In the genomic region with DNA sequence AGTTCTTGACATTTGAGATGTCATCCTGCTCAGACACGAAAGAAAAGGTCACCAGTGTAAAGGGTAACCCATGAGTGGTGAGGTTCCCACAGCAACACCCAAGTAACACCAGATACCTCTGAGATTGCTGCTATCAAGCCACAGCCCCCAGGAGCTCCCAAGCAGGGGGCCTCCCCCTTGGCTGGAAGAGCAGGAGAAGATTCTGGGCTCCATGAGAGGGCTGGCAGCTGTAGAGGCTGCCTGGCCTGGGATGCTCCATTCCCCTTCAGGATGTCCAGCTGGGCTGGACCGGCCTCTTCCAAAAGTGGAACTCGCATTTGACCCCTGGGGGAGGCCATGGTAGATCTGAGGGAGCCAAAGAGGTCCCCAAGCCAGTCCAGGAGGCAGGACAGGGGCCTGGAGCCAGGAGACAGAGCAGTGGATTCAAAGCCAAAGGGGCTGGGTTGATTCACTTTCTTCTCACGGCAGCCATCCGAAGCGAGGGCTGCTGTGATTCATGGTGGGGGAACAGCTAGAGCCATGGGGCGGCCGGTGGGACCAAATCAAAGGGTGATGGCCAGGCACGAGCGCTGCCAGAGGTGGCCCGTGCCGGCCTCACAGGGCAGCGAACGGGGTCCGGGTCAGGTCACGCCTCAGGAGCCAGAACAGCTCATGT, we compare ENCODE assay signal across 20 cellular contexts.
A peak's percentile ranks its signal among the peaks of the same experiment; 100 is the strongest.
DNase-seq lines count a peak whose midpoint lies in the region; ATAC-seq and TF ChIP-seq lines count a peak whose summit lies in the region.
"Had no signal": no experiment of that assay in that cellular context is flagged by ENCODE, and none has a peak within 500 bp of the region (broad histone marks: within the 10 kb centered on the region; RNA-seq: fewer than 3 reads in every experiment).

No MANE protein-coding gene starts in this region.

- in situ Hi-C loops in gastrocnemius medialis (cut with MboI; ENCODE audit: low sequenced_read_pairs in 4 of 4), result no loop called here

- peaks cover 7% of the 10 kb centered on the region for H3K27me3 Mint-ChIP-seq in activated CD4-positive, alpha-beta T cell treated with anti-CD3 and anti-CD28 coated beads for 36 hours
- peaks cover 15% of the 10 kb centered on the region for H3K27me3 Mint-ChIP-seq in activated T-helper 2 cell treated with anti-CD3 and anti-CD28 coated beads, Interferon-gamma antibody, Interleukin-2, Interleukin-4, amounts not matched to agents 10 μg/mL and 5 μg/mL and 100 μg/mL, durations not matched to agents 14 hours and 24 hours and 36 hours (ENCODE audit: low read depth)

- CTCF ChIA-PET in activated CD4-positive, alpha-beta T cell treated with anti-CD3 and anti-CD28 coated beads for 36 hours (lab: Charles Lee), result interaction anchor here (0.8 kb wide), 1 partner anchor 65 kb away, joined by 3 read pairs; no protein-coding TSS in a partner anchor
- CTCF ChIA-PET in HEK293T (lab: Yijun Ruan, JAX), result no interaction called here

- peak; percentile 44 for DNase-seq in activated CD4-positive, alpha-beta T cell treated with anti-CD3 and anti-CD28 coated beads for 36 hours
- no peak for DNase-seq in activated CD4-positive, alpha-beta T cell treated with anti-CD3 and anti-CD28 coated beads, Interleukin-2, amount 50 U/mL, for 4 hours
- DNase-seq in GM03348 (ENCODE audit: low spot score), result peak; percentile 38
- DNase-seq in activated T-helper 2 cell treated with anti-CD3 and anti-CD28 coated beads, Interferon-gamma antibody, Interleukin-2, Interleukin-4, amounts not matched to agents 10 μg/mL and 5 μg/mL and 100 μg/mL, durations not matched to agents 14 hours and 24 hours and 36 hours (ENCODE audit: low spot score), result no peak
- peak; percentile 81 for DNase-seq in posterior vena cava (ENCODE audit: low spot score)
- DNase-seq in NCI-H187 (lab: John Stamatoyannopoulos, UW), result no peak
- no peak for DNase-seq in gastrocnemius medialis
- no peak for DNase-seq in HEK293T (ENCODE audit: extremely low spot score)
- DNase-seq: 8988T, activated B cell treated with CpG ODN at 0.5 μM for 24 hours, BE2C, mammary epithelial cell, NCI-H1105 treated with DMSO at 0.1 percent for 48 hours, SHP77, sigmoid colon, T-helper 2 cell had no signal

- intact Hi-C loops in activated CD4-positive, alpha-beta T cell treated with anti-CD3 and anti-CD28 coated beads for 36 hours (cut with DNase I, micrococcal nuclease), result no loop called here
- intact Hi-C loops in activated T-helper 2 cell treated with anti-CD3 and anti-CD28 coated beads, Interferon-gamma antibody, Interleukin-2, Interleukin-4, amounts not matched to agents 10 μg/mL and 5 μg/mL and 100 μg/mL, durations not matched to agents 14 hours and 24 hours and 36 hours (cut with micrococcal nuclease), result loop anchor here (1.0 to 5.0 kb wide), 6 partner anchors 22 to 274 kb away; a partner anchor contains a TSS
- intact Hi-C loops in posterior vena cava (cut with DNase I) (no loop called here), gastrocnemius medialis (cut with DNase I; ENCODE audit: low total_unique reads) (no loop called here)

- no peaks in the 10 kb centered on the region for H3K9me3 Mint-ChIP-seq in activated CD4-positive, alpha-beta T cell treated with anti-CD3 and anti-CD28 coated beads for 36 hours (ENCODE audit: low read depth)
- no peaks in the 10 kb centered on the region for H3K9me3 Mint-ChIP-seq in activated T-helper 2 cell treated with anti-CD3 and anti-CD28 coated beads, Interferon-gamma antibody, Interleukin-2, Interleukin-4, amounts not matched to agents 10 μg/mL and 5 μg/mL and 100 μg/mL, durations not matched to agents 14 hours and 24 hours and 36 hours
- H3K9me3 Mint-ChIP-seq: activated B cell treated with CpG ODN at 0.5 μM for 24 hours; activated naive CD4-positive, alpha-beta T cell treated with anti-CD3 and anti-CD28 coated beads, Interleukin-2, amount 10 ng/mL, durations not matched to agents 7 days and 5 days had no signal

- H3K27me3 ChIP-seq in gastrocnemius medialis, result no peaks in the 10 kb centered on the region
- H3K27me3 ChIP-seq: BE2C, sigmoid colon, stomach, uterus had no signal

- POLR2A ChIA-PET in activated CD4-positive, alpha-beta T cell treated with anti-CD3 and anti-CD28 coated beads for 36 hours (lab: Charles Lee), result interaction anchor here (0.8 to 2.2 kb wide), 3 partner anchors 43 to 105 kb away, joined by 3 to 8 read pairs (median 3); a partner anchor contains a TSS
- POLR2A ChIA-PET in HEK293T (lab: Yijun Ruan, JAX), result interaction anchor here (2.8 kb wide), 1 partner anchor 95 kb away, joined by 14 read pairs; a partner anchor contains a TSS

- ATAC-seq in activated CD4-positive, alpha-beta T cell treated with anti-CD3 and anti-CD28 coated beads for 36 hours, result peak; percentile 38
- no peak for ATAC-seq in gastrocnemius medialis

- no peak for TF ChIP-seq POLR2A in gastrocnemius medialis (IDR thresholded peaks at IDR 0.05)

- no peaks in the 10 kb centered on the region for H3K9me3 ChIP-seq in gastrocnemius medialis
- H3K9me3 ChIP-seq: BE2C, HAP-1, sigmoid colon, stomach, uterus had no signal

- peak overlapping the region; percentile 49 for H3K27ac Mint-ChIP-seq in activated CD4-positive, alpha-beta T cell treated with anti-CD3 and anti-CD28 coated beads for 36 hours
- peak overlapping the region; percentile 57 for H3K27ac Mint-ChIP-seq in activated T-helper 2 cell treated with anti-CD3 and anti-CD28 coated beads, Interferon-gamma antibody, Interleukin-2, Interleukin-4, amounts not matched to agents 10 μg/mL and 5 μg/mL and 100 μg/mL, durations not matched to agents 14 hours and 24 hours and 36 hours
- H3K27ac Mint-ChIP-seq: activated B cell treated with CpG ODN at 0.5 μM for 24 hours; activated naive CD4-positive, alpha-beta T cell treated with anti-CD3 and anti-CD28 coated beads, Interleukin-2, amount 10 ng/mL, durations not matched to agents 7 days and 5 days had no signal

- H3K4me3 Mint-ChIP-seq in activated CD4-positive, alpha-beta T cell treated with anti-CD3 and anti-CD28 coated beads for 36 hours, result no peak overlapping the region
- H3K4me3 Mint-ChIP-seq in activated T-helper 2 cell treated with anti-CD3 and anti-CD28 coated beads, Interferon-gamma antibody, Interleukin-2, Interleukin-4, amounts not matched to agents 10 μg/mL and 5 μg/mL and 100 μg/mL, durations not matched to agents 14 hours and 24 hours and 36 hours (ENCODE audit: low read depth), result peak overlapping the region; percentile 26
- H3K4me3 Mint-ChIP-seq: activated B cell treated with CpG ODN at 0.5 μM for 24 hours; activated naive CD4-positive, alpha-beta T cell treated with anti-CD3 and anti-CD28 coated beads, Interleukin-2, amount 10 ng/mL, durations not matched to agents 7 days and 5 days had no signal

- no peaks in the 10 kb centered on the region for H3K36me3 Mint-ChIP-seq in activated CD4-positive, alpha-beta T cell treated with anti-CD3 and anti-CD28 coated beads for 36 hours (ENCODE audit: low read depth)
- no peaks in the 10 kb centered on the region for H3K36me3 Mint-ChIP-seq in activated T-helper 2 cell treated with anti-CD3 and anti-CD28 coated beads, Interferon-gamma antibody, Interleukin-2, Interleukin-4, amounts not matched to agents 10 μg/mL and 5 μg/mL and 100 μg/mL, durations not matched to agents 14 hours and 24 hours and 36 hours (ENCODE audit: low read depth)
- H3K36me3 Mint-ChIP-seq: activated naive CD4-positive, alpha-beta T cell treated with anti-CD3 and anti-CD28 coated beads, Interleukin-2, amount 10 ng/mL, durations not matched to agents 7 days and 5 days had no signal

- no peak overlapping the region for H3K27ac ChIP-seq in gastrocnemius medialis
- H3K27ac ChIP-seq: sigmoid colon, stomach, uterus had no signal

- no peaks in the 10 kb centered on the region for H3K36me3 ChIP-seq in gastrocnemius medialis
- H3K36me3 ChIP-seq: BE2C, HAP-1, sigmoid colon, stomach, uterus had no signal

- peaks cover 41% of the 10 kb centered on the region for H3K4me1 Mint-ChIP-seq in activated CD4-positive, alpha-beta T cell treated with anti-CD3 and anti-CD28 coated beads for 36 hours
- peaks cover 52% of the 10 kb centered on the region for H3K4me1 Mint-ChIP-seq in activated T-helper 2 cell treated with anti-CD3 and anti-CD28 coated beads, Interferon-gamma antibody, Interleukin-2, Interleukin-4, amounts not matched to agents 10 μg/mL and 5 μg/mL and 100 μg/mL, durations not matched to agents 14 hours and 24 hours and 36 hours (ENCODE audit: low read depth)

- no peak for TF ChIP-seq CTCF in gastrocnemius medialis (IDR thresholded peaks at IDR 0.05 in 4 of 5, conservative IDR thresholded peaks at IDR 0.05 in 1 of 5)

- peaks cover 0 to 3% of the 10 kb centered on the region in 2 donors for H3K4me1 ChIP-seq in gastrocnemius medialis
- H3K4me1 ChIP-seq: BE2C, uterus had no signal

- no peak overlapping the region for H3K4me3 ChIP-seq in gastrocnemius medialis
- H3K4me3 ChIP-seq: HAP-1, sigmoid colon, stomach, uterus had no signal

TF ChIP-seq in HEK293T, 16 proteins besides CTCF, POLR2A, EP300 and RAD21:
- no peak for TF ChIP-seq ARNT (IDR thresholded peaks at IDR 0.05)
- TF ChIP-seq HDGF (IDR thresholded peaks at IDR 0.05; ENCODE audit: borderline replicate concordance), result no peak
- no peak for TF ChIP-seq ZNF384 (IDR thresholded peaks at IDR 0.05)
- no peak for TF ChIP-seq FOXM1 (IDR thresholded peaks at IDR 0.05; ENCODE audit: borderline replicate concordance)
- TF ChIP-seq FOXK2 (IDR thresholded peaks at IDR 0.05), result no peak
- no peak for TF ChIP-seq NFRKB (IDR thresholded peaks at IDR 0.05)
- no peak for TF ChIP-seq CTBP1 (IDR thresholded peaks at IDR 0.05; ENCODE audit: borderline replicate concordance)
- TF ChIP-seq FOXA1 (IDR thresholded peaks at IDR 0.05), result no peak
- no peak for TF ChIP-seq L3MBTL2 (conservative IDR thresholded peaks at IDR 0.05)
- TF ChIP-seq BHLHE40 (IDR thresholded peaks at IDR 0.05; ENCODE audit: borderline replicate concordance), result no peak
- no peak for TF ChIP-seq TARDBP (IDR thresholded peaks at IDR 0.05)
- TF ChIP-seq, protein P1, sequence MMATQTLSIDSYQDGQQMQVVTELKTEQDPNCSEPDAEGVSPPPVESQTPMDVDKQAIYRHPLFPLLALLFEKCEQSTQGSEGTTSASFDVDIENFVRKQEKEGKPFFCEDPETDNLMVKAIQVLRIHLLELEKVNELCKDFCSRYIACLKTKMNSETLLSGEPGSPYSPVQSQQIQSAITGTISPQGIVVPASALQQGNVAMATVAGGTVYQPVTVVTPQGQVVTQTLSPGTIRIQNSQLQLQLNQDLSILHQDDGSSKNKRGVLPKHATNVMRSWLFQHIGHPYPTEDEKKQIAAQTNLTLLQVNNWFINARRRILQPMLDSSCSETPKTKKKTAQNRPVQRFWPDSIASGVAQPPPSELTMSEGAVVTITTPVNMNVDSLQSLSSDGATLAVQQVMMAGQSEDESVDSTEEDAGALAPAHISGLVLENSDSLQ (IDR thresholded peaks at IDR 0.05), result no peak
- no peak for TF ChIP-seq ELF4 (IDR thresholded peaks at IDR 0.05)

Comparison
In these comparisons a context has a peak if more than half of its experiments do, and no peak if none do; other contexts are left out.
1. DNase-seq: peak in activated CD4-positive, alpha-beta T cell treated with anti-CD3 and anti-CD28 coated beads for 36 hours (single experiment), GM03348 (single experiment) and posterior vena cava (single experiment); none in activated CD4-positive, alpha-beta T cell treated with anti-CD3 and anti-CD28 coated beads, Interleukin-2, amount 50 U/mL, for 4 hours (0 of 2), activated T-helper 2 cell treated with anti-CD3 and anti-CD28 coated beads, Interferon-gamma antibody, Interleukin-2, Interleukin-4, amounts not matched to agents 10 μg/mL and 5 μg/mL and 100 μg/mL, durations not matched to agents 14 hours and 24 hours and 36 hours (single experiment), NCI-H187 (0 of 2), gastrocnemius medialis (0 of 2) and HEK293T (single experiment).